19 cellular contexts compared by ENCODE assay signal in the genomic region with DNA sequence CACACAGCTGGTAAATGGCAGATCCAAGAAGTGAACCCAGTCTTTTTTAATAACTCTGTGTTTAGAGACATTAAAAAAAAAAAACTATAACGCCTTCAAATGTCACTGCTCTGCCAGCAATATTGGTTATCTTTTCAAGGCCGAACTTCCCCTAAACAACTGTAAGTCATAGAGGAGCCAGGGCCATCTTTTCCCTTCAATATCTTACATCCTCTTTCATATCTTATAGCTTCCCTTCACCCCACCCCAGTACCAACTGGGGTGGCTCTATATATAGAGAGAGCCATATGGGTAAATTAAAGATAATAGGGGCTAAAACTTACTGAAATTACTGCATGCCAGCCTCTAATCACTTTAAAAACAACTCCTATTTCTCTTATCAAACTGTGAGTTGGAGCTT.
"Had no signal": no experiment of that assay in that cellular context is flagged by ENCODE, and none has a peak within 500 bp of the region (broad histone marks: within the 10 kb centered on the region; RNA-seq: fewer than 3 reads in every experiment).

No MANE protein-coding gene starts in this region.

- ATAC-seq: activated CD4-positive, CD25-positive, alpha-beta regulatory T cell treated with anti-CD3 and anti-CD28 coated beads, Interleukin-2, amount 50 U/mL, for 24 hours; activated CD8-positive, alpha-beta T cell treated with anti-CD3 and anti-CD28 coated beads for 36 hours had no signal

- DNase-seq: activated CD4-positive, alpha-beta T cell treated with anti-CD3 and anti-CD28 coated beads for 4 hours; activated CD8-positive, alpha-beta memory T cell treated with anti-CD3 and anti-CD28 coated beads, Interleukin-2, amount 50 U/mL, for 4 hours; activated CD8-positive, alpha-beta T cell treated with anti-CD3 and anti-CD28 coated beads for 36 hours; activated naive CD4-positive, alpha-beta T cell treated with anti-CD3 and anti-CD28 coated beads, Interleukin-2, amount 50 U/mL, for 16 hours; activated naive CD8-positive, alpha-beta T cell treated with anti-CD3 and anti-CD28 coated beads, Interleukin-2, amount 10 ng/mL, durations not matched to agents 7 days and 5 days; activated T-cell treated with anti-CD3 and anti-CD28 coated beads, Interleukin-2, amount 50 U/mL, for 72 hours; aorta; caudate nucleus; colonic mucosa; NCI-H1048; NCI-H146; NCI-H187 treated with DMSO at 0.1 percent for 48 hours; NCI-H2081 treated with DMSO at 0.1 percent for 48 hours; NCI-H446; NCI-H524; PC-9; SHP77 treated with DMSO at 0.1 percent for 48 hours; SW 1271 had no signal
